Comparison of ENCODE assay signal across 22 cellular contexts in the genomic region with DNA sequence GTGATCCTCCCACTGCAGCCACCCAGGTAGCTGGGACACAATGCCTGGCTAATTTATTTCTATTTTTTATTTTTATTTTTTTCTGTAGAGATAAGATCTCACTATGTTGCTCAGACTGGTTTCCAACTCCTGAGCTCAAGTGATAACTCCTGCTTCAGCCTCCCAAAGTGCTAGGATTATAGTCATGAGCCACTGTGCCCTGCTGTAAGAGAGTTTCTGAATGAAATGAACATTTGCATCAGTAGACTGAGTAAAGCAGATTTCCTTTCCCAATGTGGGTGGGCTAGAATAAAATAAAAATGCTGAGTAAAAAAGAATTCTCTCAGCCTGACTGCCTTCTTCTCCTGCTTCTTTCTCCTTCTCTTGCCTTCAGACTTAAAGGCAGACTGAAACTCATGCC.
"Had no signal": no experiment of that assay in that cellular context is flagged by ENCODE, and none has a peak within 500 bp of the region (broad histone marks: within the 10 kb centered on the region; RNA-seq: fewer than 3 reads in every experiment).

No MANE protein-coding gene starts in this region.

- H3K36me3 ChIP-seq: colonic mucosa, esophagus muscularis mucosa, gastroesophageal sphincter, heart left ventricle, left lung, lower lobe of right lung had no signal

- H3K9me3 ChIP-seq: colonic mucosa, esophagus muscularis mucosa, gastroesophageal sphincter, heart left ventricle, lower lobe of right lung had no signal

- H3K4me3 ChIP-seq: colonic mucosa, esophagus muscularis mucosa, gastroesophageal sphincter, heart left ventricle, left lung, lower lobe of right lung, mucosa of descending colon had no signal

- H3K27me3 ChIP-seq: colonic mucosa, esophagus muscularis mucosa, foreskin keratinocyte, gastroesophageal sphincter, heart left ventricle, left lung had no signal

- DNase-seq: colonic mucosa; cortex of kidney; effector CD8-positive, alpha-beta T cell; effector memory CD8-positive, alpha-beta T cell; endodermal cell; foreskin keratinocyte; heart left ventricle; hippocampal formation; left cardiac atrium; left lung; left ventricle myocardium superior; lower lobe of right lung; mesenchymal stem cell; mucosa of descending colon; naive B cell; naive thymus-derived CD8-positive, alpha-beta T cell had no signal

- H3K27ac ChIP-seq: colonic mucosa, esophagus muscularis mucosa, foreskin keratinocyte, gastroesophageal sphincter, heart left ventricle, left lung, lower lobe of right lung had no signal

- FAIRE-seq: endothelial cell of umbilical vein, frontal cortex, islet of Langerhans, keratinocyte had no signal

- H3K4me1 ChIP-seq: colonic mucosa, esophagus muscularis mucosa, foreskin keratinocyte, gastroesophageal sphincter, heart left ventricle, left lung, lower lobe of right lung had no signal
